In the genomic region with DNA sequence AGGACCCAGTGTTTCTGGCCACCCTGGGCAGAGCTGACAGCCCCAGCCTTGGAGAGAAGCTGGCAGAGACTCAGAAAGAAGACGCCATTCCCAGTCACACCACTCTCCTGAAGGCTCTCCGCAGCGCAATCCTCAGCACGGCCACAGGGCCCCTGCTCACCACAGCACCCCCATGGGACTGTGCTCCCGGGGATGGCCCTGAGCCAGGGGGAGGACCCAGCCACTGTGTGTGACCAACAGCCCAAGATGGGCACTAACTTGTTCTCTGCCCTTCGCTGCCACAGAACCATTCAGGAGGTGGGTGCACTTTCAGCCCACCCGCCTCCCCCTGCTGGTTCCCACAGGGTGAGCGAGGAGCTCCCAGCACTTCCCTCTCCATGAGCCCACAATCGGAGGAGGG, we compare ENCODE assay signal across 13 cellular contexts. TPM values are rescaled to one million over a fixed set of nuclear protein-coding genes. Genes with fewer than 3 reads are reported as not detected.
DNase-seq lines count a peak whose midpoint lies in the region; ATAC-seq and TF ChIP-seq lines count a peak whose summit lies in the region.
"Had no signal": no experiment of that assay in that cellular context is flagged by ENCODE, and none has a peak within 500 bp of the region (broad histone marks: within the 10 kb centered on the region; RNA-seq: fewer than 3 reads in every experiment).

No MANE protein-coding gene starts in this region.

- CTCF ChIA-PET in activated naive CD4-positive, alpha-beta T cell treated with anti-CD3 and anti-CD28 coated beads, Interleukin-2, amount 10 ng/mL, durations not matched to agents 7 days and 5 days (lab: Charles Lee), result no interaction called here

- H3K9me3 ChIP-seq in adrenal gland (replicated peaks in 1 of 3), result no peaks in the 10 kb centered on the region
- H3K9me3 ChIP-seq in transverse colon, result no peaks in the 10 kb centered on the region

- no peak for ATAC-seq in HG03354 (IDR thresholded peaks at IDR 0.05; ENCODE audit: poor library complexity, severe bottlenecking, unreplicated experiment)
- ATAC-seq: activated CD8-positive, alpha-beta T cell treated with anti-CD3 and anti-CD28 coated beads for 36 hours; naive thymus-derived CD8-positive, alpha-beta T cell had no signal

- 25 to 51% (median 42%) methylated on average over 8 to 9 of the region's 9 CpGs for WGBS in adrenal gland, 4 donors
- WGBS in transverse colon (ENCODE audit: low coverage in 1 of 2), 2 donors, result 74% methylated on average over 9 of the region's 9 CpGs; no CpG with 5 or more reads in 1 of the 2 donors

- peak in 1 of 2 donors; percentile 54 for TF ChIP-seq POLR2A in adrenal gland (IDR thresholded peaks at IDR 0.05)
- TF ChIP-seq POLR2A in transverse colon (IDR thresholded peaks at IDR 0.05), result no peak

- no peak for DNase-seq in activated naive CD4-positive, alpha-beta T cell treated with anti-CD3 and anti-CD28 coated beads, Interleukin-2, amount 10 ng/mL, durations not matched to agents 7 days and 5 days
- no peak for DNase-seq in activated naive CD4-positive, alpha-beta T cell treated with anti-CD3 and anti-CD28 coated beads, Interleukin-2, amount 50 U/mL, for 16 hours
- DNase-seq in adrenal gland, result peak; percentile 69 to 85 (median 83)
- peak; percentile 85 for DNase-seq in hepatic stellate cell (ENCODE audit: low spot score)
- no peak for DNase-seq in transverse colon
- DNase-seq in activated T-cell treated with anti-CD3 and anti-CD28 coated beads, Interleukin-2, amount 50 U/mL, for 24 hours, result no peak
- no peak for DNase-seq in head of caudate nucleus
- DNase-seq: 8988T; activated CD8-positive, alpha-beta T cell treated with anti-CD3 and anti-CD28 coated beads for 36 hours; GF-D8; Karpas-422; naive thymus-derived CD8-positive, alpha-beta T cell had no signal

- no peak overlapping the region for H3K4me3 Mint-ChIP-seq in activated naive CD4-positive, alpha-beta T cell treated with anti-CD3 and anti-CD28 coated beads, Interleukin-2, amount 10 ng/mL, durations not matched to agents 7 days and 5 days
- H3K4me3 Mint-ChIP-seq in activated T-cell treated with anti-CD3 and anti-CD28 coated beads, Interleukin-2, amount 50 U/mL, for 24 hours, result no peak overlapping the region
- H3K4me3 Mint-ChIP-seq: activated CD8-positive, alpha-beta T cell treated with anti-CD3 and anti-CD28 coated beads for 36 hours; naive thymus-derived CD8-positive, alpha-beta T cell had no signal

- TF ChIP-seq CTCF in adrenal gland (IDR thresholded peaks at IDR 0.05) (peak in 4 of 6 experiments; percentile 18 to 42 (median 33)), transverse colon (IDR thresholded peaks at IDR 0.05) (peak in 1 of 5 experiments; percentile 12)

- H3K36me3 Mint-ChIP-seq in activated naive CD4-positive, alpha-beta T cell treated with anti-CD3 and anti-CD28 coated beads, Interleukin-2, amount 10 ng/mL, durations not matched to agents 7 days and 5 days, result no peaks in the 10 kb centered on the region
- H3K36me3 Mint-ChIP-seq in activated T-cell treated with anti-CD3 and anti-CD28 coated beads, Interleukin-2, amount 50 U/mL, for 24 hours (ENCODE audit: low read depth), result no peaks in the 10 kb centered on the region
- H3K36me3 Mint-ChIP-seq: naive thymus-derived CD8-positive, alpha-beta T cell had no signal

- H3K9me3 Mint-ChIP-seq in activated naive CD4-positive, alpha-beta T cell treated with anti-CD3 and anti-CD28 coated beads, Interleukin-2, amount 10 ng/mL, durations not matched to agents 7 days and 5 days, result no peaks in the 10 kb centered on the region
- H3K9me3 Mint-ChIP-seq in activated T-cell treated with anti-CD3 and anti-CD28 coated beads, Interleukin-2, amount 50 U/mL, for 24 hours, result no peaks in the 10 kb centered on the region
- H3K9me3 Mint-ChIP-seq: activated CD8-positive, alpha-beta T cell treated with anti-CD3 and anti-CD28 coated beads for 36 hours; naive thymus-derived CD8-positive, alpha-beta T cell had no signal

- in situ Hi-C loops in transverse colon (cut with MboI; ENCODE audit: low pct_ligation_motif_present in 1 of 4, low pct_unique_long_range_greater_than_20kb in 1 of 4, low sequenced_read_pairs in 3 of 4), result loop anchor here in 1 of 4 donors (25.0 kb wide), 1 partner anchor 349 kb away; no protein-coding TSS in a partner anchor

- no peaks in the 10 kb centered on the region for H3K36me3 ChIP-seq in adrenal gland (replicated peaks in 1 of 2)
- H3K36me3 ChIP-seq in transverse colon, result no peaks in the 10 kb centered on the region

- H3K4me3 ChIP-seq in adrenal gland, result no peak overlapping the region
- H3K4me3 ChIP-seq in transverse colon, result no peak overlapping the region

- H3K27ac Mint-ChIP-seq in activated naive CD4-positive, alpha-beta T cell treated with anti-CD3 and anti-CD28 coated beads, Interleukin-2, amount 10 ng/mL, durations not matched to agents 7 days and 5 days, result peak overlapping the region; percentile 24
- H3K27ac Mint-ChIP-seq in activated T-cell treated with anti-CD3 and anti-CD28 coated beads, Interleukin-2, amount 50 U/mL, for 24 hours, result no peak overlapping the region
- H3K27ac Mint-ChIP-seq: activated CD8-positive, alpha-beta T cell treated with anti-CD3 and anti-CD28 coated beads for 36 hours had no signal

- H3K4me1 Mint-ChIP-seq in activated naive CD4-positive, alpha-beta T cell treated with anti-CD3 and anti-CD28 coated beads, Interleukin-2, amount 10 ng/mL, durations not matched to agents 7 days and 5 days, result no peaks in the 10 kb centered on the region
- peaks cover 6% of the 10 kb centered on the region for H3K4me1 Mint-ChIP-seq in activated T-cell treated with anti-CD3 and anti-CD28 coated beads, Interleukin-2, amount 50 U/mL, for 24 hours (ENCODE audit: low read depth)

- H3K4me1 ChIP-seq in adrenal gland (replicated peaks in 1 of 2) (peaks cover 25 to 30% of the 10 kb centered on the region in 2 donors), transverse colon (peaks cover 9 to 43% (median 26%) of the 10 kb centered on the region in 4 donors)

- no peak for TF ChIP-seq EP300 in transverse colon (IDR thresholded peaks at IDR 0.05; ENCODE audit: low read depth)

- peaks cover 8% of the 10 kb centered on the region for H3K27me3 Mint-ChIP-seq in activated naive CD4-positive, alpha-beta T cell treated with anti-CD3 and anti-CD28 coated beads, Interleukin-2, amount 10 ng/mL, durations not matched to agents 7 days and 5 days
- H3K27me3 Mint-ChIP-seq in activated T-cell treated with anti-CD3 and anti-CD28 coated beads, Interleukin-2, amount 50 U/mL, for 24 hours, result no peaks in the 10 kb centered on the region
- H3K27me3 Mint-ChIP-seq: activated CD8-positive, alpha-beta T cell treated with anti-CD3 and anti-CD28 coated beads for 36 hours; naive thymus-derived CD8-positive, alpha-beta T cell had no signal

- peak overlapping the region; percentile 20 to 84 (median 70) for H3K27ac ChIP-seq in adrenal gland
- H3K27ac ChIP-seq in transverse colon, result peak overlapping the region; percentile 19 to 85 (median 64)

- H3K27me3 ChIP-seq in adrenal gland (no peaks in the 10 kb centered on the region), transverse colon (no peaks in the 10 kb centered on the region)

- intact Hi-C loops in adrenal gland (cut with DNase I) (no loop called here), transverse colon (cut with DNase I; ENCODE audit: low total_unique reads) (no loop called here), head of caudate nucleus (cut with DNase I) (no loop called here)

RNA-seq across cellular contexts. Expression of a gene that starts 57.1 kb away (rescaled TPM):
- total RNA-seq in adrenal gland (10 to 100 TPM in 7 of 8 donors, 1 to 10 TPM in 1; 9.9 to 39.5 (median 27.6) TPM), transverse colon (10 to 100 TPM; 14.5 to 42.6 (median 31.3) TPM)
- polyA plus RNA-seq in adrenal gland, result 10 to 100 TPM; 12.2 to 44.3 (median 13.0) TPM

RNA-seq across cellular contexts. Expression of a gene that starts 57.6 kb away (rescaled TPM):
- total RNA-seq in adrenal gland (10 to 100 TPM; 34.6 to 58.6 (median 47.3) TPM), transverse colon (100 to 1,000 TPM in 1 of 4 donors, 10 to 100 TPM in 3; 50.1 to 224 (median 68.8) TPM)
- polyA plus RNA-seq in adrenal gland, result 10 to 100 TPM; 23.1 to 56.8 (median 23.9) TPM

Comparison
In these comparisons a context has a peak if more than half of its experiments do, and no peak if none do; other contexts are left out.
1. DNase-seq: peak in adrenal gland (7 of 7) and hepatic stellate cell (single experiment); none in activated naive CD4-positive, alpha-beta T cell treated with anti-CD3 and anti-CD28 coated beads, Interleukin-2, amount 10 ng/mL, durations not matched to agents 7 days and 5 days (single experiment), activated naive CD4-positive, alpha-beta T cell treated with anti-CD3 and anti-CD28 coated beads, Interleukin-2, amount 50 U/mL, for 16 hours (single experiment), transverse colon (single experiment), activated T-cell treated with anti-CD3 and anti-CD28 coated beads, Interleukin-2, amount 50 U/mL, for 24 hours (single experiment) and head of caudate nucleus (0 of 42).